In the genomic region with DNA sequence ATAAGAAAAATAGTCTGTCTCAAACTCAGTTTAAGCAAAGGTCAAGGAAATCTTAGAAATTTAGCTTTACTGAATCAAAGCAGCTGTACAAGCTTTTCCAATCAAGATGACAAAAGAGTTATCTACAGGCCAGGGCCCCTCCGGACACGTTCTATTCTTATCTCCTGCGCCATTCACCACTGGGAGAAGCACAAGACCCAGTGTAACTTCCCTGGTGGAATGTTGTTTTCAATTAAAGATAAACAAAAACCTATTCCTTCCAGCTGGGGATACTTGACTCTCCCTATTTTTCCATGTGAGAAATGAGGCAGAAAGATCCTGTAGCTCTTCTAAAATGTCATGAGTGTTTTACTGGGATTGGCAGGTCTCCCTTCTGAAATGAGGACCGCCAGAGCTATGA, we compare ENCODE assay signal across 15 cellular contexts.
"Had no signal": no experiment of that assay in that cellular context is flagged by ENCODE, and none has a peak within 500 bp of the region (broad histone marks: within the 10 kb centered on the region; RNA-seq: fewer than 3 reads in every experiment).

No MANE protein-coding gene starts in this region.

- H3K36me3 ChIP-seq: adrenal gland, esophagus muscularis mucosa, left lung, pancreas, thyroid gland had no signal

- DNase-seq: activated CD4-positive, alpha-beta T cell treated with anti-CD3 and anti-CD28 coated beads for 36 hours; activated CD4-positive, alpha-beta T cell treated with anti-CD3 and anti-CD28 coated beads, Interleukin-2, amount 50 U/mL, for 48 hours; activated gamma-delta T cell; adrenal gland; effector CD8-positive, alpha-beta T cell; foreskin melanocyte; glutamatergic neuron; left lung; naive B cell; pancreas; stimulated activated CD8-positive, alpha-beta memory T cell treated with anti-CD3 and anti-CD28 coated beads, Interleukin-4, amount 100 ng/mL, for 48 hours; stimulated activated naive CD4-positive, alpha-beta T cell; thyroid gland had no signal

- H3K27ac ChIP-seq: adrenal gland, esophagus muscularis mucosa, left lung, pancreas, thyroid gland had no signal

- H3K4me1 ChIP-seq: adrenal gland, left lung, pancreas, thyroid gland had no signal

- H3K27me3 ChIP-seq: adrenal gland, esophagus muscularis mucosa, left lung, pancreas, thyroid gland had no signal

- H3K4me3 ChIP-seq: adrenal gland, esophagus muscularis mucosa, left lung, pancreas, thyroid gland had no signal

- H3K9me3 ChIP-seq: adrenal gland, esophagus muscularis mucosa, left lung, pancreas, thyroid gland had no signal

- ATAC-seq: activated CD4-positive, alpha-beta T cell treated with anti-CD3 and anti-CD28 coated beads for 36 hours; left lung; pancreas; WTC11 had no signal
